7 cellular contexts compared by ENCODE assay signal in genomic region chr3:71006810-71007785, GRCh38.
DNase-seq lines count a peak whose midpoint lies in the region; ATAC-seq and TF ChIP-seq lines count a peak whose summit lies in the region.

No MANE protein-coding gene starts in this region.

- no peaks in the 10 kb centered on the region for H3K9me3 ChIP-seq in SK-N-MC (ENCODE audit: low read depth, low read length)

- H3K9ac ChIP-seq in SK-N-MC (ENCODE audit: insufficient read length): no peak overlapping the region

- H3K4me1 Mint-ChIP-seq in osteocyte (ENCODE audit: unreplicated experiment): peaks cover 67% of the 10 kb centered on the region

- no peaks in the 10 kb centered on the region for H3K36me3 ChIP-seq in SK-N-MC (ENCODE audit: insufficient read depth, low read length)

- peaks cover 15% of the 10 kb centered on the region for H3K36me3 Mint-ChIP-seq in osteocyte (ENCODE audit: unreplicated experiment)

- TF ChIP-seq CTCF in fibroblast of mammary gland (conservative IDR thresholded peaks at IDR 0.05; ENCODE audit: control insufficient read depth, insufficient read depth, low read depth, low read length): peak; percentile 40
- peak; percentile 58 for TF ChIP-seq CTCF in osteocyte (IDR thresholded peaks at IDR 0.05)

- peak overlapping the region; percentile 25; the same call in 1 of the 2 replicates for H3K27ac ChIP-seq in SK-N-MC

- no peaks in the 10 kb centered on the region for H3K27me3 Mint-ChIP-seq in osteocyte (ENCODE audit: unreplicated experiment)

- H3K27ac Mint-ChIP-seq in osteocyte (ENCODE audit: unreplicated experiment): peak overlapping the region; percentile 85

- H3K4me3 ChIP-seq in SK-N-MC: no peak overlapping the region
- H3K4me3 ChIP-seq in fibroblast of mammary gland (ENCODE audit: control insufficient read depth, low read depth, low read length): no peak overlapping the region

- no peak overlapping the region for H3K4me3 Mint-ChIP-seq in osteocyte (ENCODE audit: unreplicated experiment)

- peak; percentile 39 for ATAC-seq in HG03342 (IDR thresholded peaks at IDR 0.05; ENCODE audit: unreplicated experiment)
- no peak for ATAC-seq in HG02759 (IDR thresholded peaks at IDR 0.05; ENCODE audit: unreplicated experiment)
- ATAC-seq in HG03439 (IDR thresholded peaks at IDR 0.05; ENCODE audit: unreplicated experiment): no peak

- DNase-seq in GF-D8 (lab: John Stamatoyannopoulos, UW) (peak; percentile 49), SK-N-MC (ENCODE audit: low read depth, low spot score) (no peak), fibroblast of mammary gland (ENCODE audit: low read depth) (peak; percentile 52), osteocyte (ENCODE audit: extremely low spot score, unreplicated experiment) (no peak)

- H3K9me3 Mint-ChIP-seq in osteocyte (ENCODE audit: unreplicated experiment): no peaks in the 10 kb centered on the region

Comparison
In these comparisons a context has a peak if more than half of its experiments do, and no peak if none do; other contexts are left out.
1. DNase-seq: peak in GF-D8 (single experiment) and fibroblast of mammary gland (single experiment); none in SK-N-MC (single experiment) and osteocyte (single experiment).